Comparison of ENCODE assay signal across 24 cellular contexts in the genomic region with DNA sequence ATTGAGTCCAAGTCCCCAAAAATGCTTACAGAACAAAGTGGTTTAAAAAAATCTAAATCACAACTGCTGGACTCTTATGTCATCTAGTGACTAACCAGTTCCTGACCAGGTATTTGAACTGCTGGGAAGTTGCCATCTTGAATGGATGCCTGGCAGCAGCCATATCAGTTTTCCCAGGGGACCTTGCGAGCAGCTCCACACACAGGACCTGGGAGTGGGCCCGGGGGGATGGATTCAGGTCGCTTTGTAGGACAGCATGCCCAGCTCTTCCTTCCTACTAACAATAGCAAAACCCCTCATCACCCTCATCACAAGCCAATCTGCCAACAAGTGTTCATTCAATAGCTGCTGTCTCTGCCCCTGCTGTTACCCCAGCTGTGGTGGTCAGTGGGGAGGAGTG.
"Had no signal": no experiment of that assay in that cellular context is flagged by ENCODE, and none has a peak within 500 bp of the region (broad histone marks: within the 10 kb centered on the region; RNA-seq: fewer than 3 reads in every experiment).

No MANE protein-coding gene starts in this region.

- H3K36me3 ChIP-seq: heart left ventricle, left lung, suprapubic skin, thoracic aorta, tibial artery had no signal

- ATAC-seq: heart left ventricle; left colon; left lung; mucosa of descending colon; naive thymus-derived CD4-positive, alpha-beta T cell; natural killer cell treated with Interleukin-12 subunit alpha and Interleukin-12 subunit beta and Interleukin-15 and Interleukin-18, amount 100 ng/mL, for 72 hours; right cardiac atrium; sciatic nerve; stimulated activated effector memory CD8-positive, alpha-beta T cell treated with anti-CD3 and anti-CD28 coated beads, Interleukin-12 subunit alpha, Interleukin-12 subunit beta, amount 100 ng/mL, for 72 hours had no signal

- FAIRE-seq: islet of Langerhans, kidney, urothelium cell line had no signal

- H3K27ac ChIP-seq: heart left ventricle, left lung, skin epidermis, suprapubic skin, thoracic aorta, tibial artery had no signal

- H3K4me1 ChIP-seq: heart left ventricle, left lung, tibial artery had no signal

- H3K4me3 ChIP-seq: heart left ventricle, left lung, lung, mucosa of descending colon, skin epidermis, suprapubic skin, thoracic aorta, tibial artery had no signal

- DNase-seq: heart left ventricle; hypothalamus; immature natural killer cell; kidney; left colon; left lung; midbrain; mucosa of descending colon; naive thymus-derived CD4-positive, alpha-beta T cell; nucleus accumbens; right cardiac atrium; stimulated activated CD4-positive, alpha-beta T cell treated with anti-CD3 and anti-CD28 coated beads, Interleukin-4, amount 100 ng/mL, for 24 hours; stimulated activated naive CD4-positive, alpha-beta T cell; tibial artery; trophoblast cell had no signal

- H3K27me3 ChIP-seq: heart left ventricle, left lung, suprapubic skin, tibial artery had no signal

- H3K9me3 ChIP-seq: heart left ventricle, left lung, mucosa of descending colon, suprapubic skin, thoracic aorta, tibial artery had no signal
